ENCODE assay signal across 21 cellular contexts in the genomic region with DNA sequence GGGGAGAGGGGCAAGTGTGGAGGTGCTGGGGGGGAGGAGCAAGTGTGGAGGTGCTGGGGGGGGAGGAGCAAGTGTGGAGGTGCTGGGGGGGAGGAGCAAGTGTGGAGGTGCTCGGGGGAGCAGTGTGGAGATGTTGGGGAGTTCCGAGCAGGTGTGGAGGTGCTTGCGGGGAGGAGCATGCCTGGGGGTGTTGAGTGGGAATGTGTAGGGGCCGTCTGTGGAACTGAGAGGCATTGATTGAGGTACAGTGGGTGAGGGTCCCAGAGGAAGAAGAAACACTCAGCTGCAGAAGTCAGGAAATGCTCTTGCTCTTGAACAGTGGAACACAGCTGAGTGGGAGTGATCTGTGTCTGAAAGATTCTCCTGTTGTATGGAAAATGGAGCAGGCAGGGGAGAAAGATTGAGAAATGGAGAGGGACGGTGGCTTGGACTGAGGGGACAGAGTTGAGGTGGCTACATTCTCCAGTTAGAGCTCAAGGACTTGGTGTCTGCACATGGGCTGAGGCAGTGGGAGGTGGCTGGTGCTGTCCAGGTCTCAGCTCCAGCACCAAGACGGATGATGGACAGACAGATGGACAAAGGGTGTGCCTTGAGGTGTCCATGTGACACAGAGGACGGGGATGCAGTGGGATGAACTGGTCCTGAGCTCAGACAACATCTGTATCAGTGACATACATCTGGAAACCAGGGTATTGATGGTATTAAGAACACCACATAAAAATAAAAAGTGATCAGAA. TPM values are rescaled to one million over a fixed set of nuclear protein-coding genes. Genes with fewer than 3 reads are reported as not detected.
DNase-seq lines count a peak whose midpoint lies in the region; ATAC-seq and TF ChIP-seq lines count a peak whose summit lies in the region.
"Had no signal": no experiment of that assay in that cellular context is flagged by ENCODE, and none has a peak within 500 bp of the region (broad histone marks: within the 10 kb centered on the region; RNA-seq: fewer than 3 reads in every experiment).

No MANE protein-coding gene starts in this region.

- H3K4me1 ChIP-seq in sigmoid colon, result no peaks in the 10 kb centered on the region
- H3K4me1 ChIP-seq in prostate gland (replicated peaks), result no peaks in the 10 kb centered on the region
- H3K4me1 ChIP-seq: breast epithelium, SJCRH30, tibial artery had no signal

- TF ChIP-seq CTCF in WTC11 (IDR thresholded peaks at IDR 0.05) (no peak), sigmoid colon (IDR thresholded peaks at IDR 0.05) (no peak), prostate gland (IDR thresholded peaks at IDR 0.05) (no peak)

- no peak overlapping the region for H3K4me3 ChIP-seq in sigmoid colon
- H3K4me3 ChIP-seq in prostate gland, result no peak overlapping the region
- H3K4me3 ChIP-seq: breast epithelium, left lung, SJCRH30, skin epidermis, tibial artery had no signal

- intact Hi-C loops in sigmoid colon (cut with DNase I) (no loop called here), prostate gland (cut with DNase I) (no loop called here)

- DNase-seq in activated CD4-positive, alpha-beta T cell treated with anti-CD3 and anti-CD28 coated beads, Interleukin-2, amount 10 ng/mL, durations not matched to agents 7 days and 5 days, result no peak
- no peak for DNase-seq in activated CD4-positive, alpha-beta T cell treated with anti-CD3 and anti-CD28 coated beads, Interleukin-2, amount 50 U/mL, for 4 hours
- DNase-seq in WTC11 (ENCODE audit: low spot score) (no peak), caudate nucleus (lab: John Stamatoyannopoulos, UW) (peak in 4 of 61 donors; percentile 27 to 50 (median 37)), sigmoid colon (no peak), prostate gland (ENCODE audit: low spot score) (no peak), SKM-1 (lab: John Stamatoyannopoulos, UW; ENCODE audit: unreplicated experiment) (no peak)
- DNase-seq: activated CD4-positive, alpha-beta T cell treated with anti-CD3 and anti-CD28 coated beads, Interleukin-2, amount 50 U/mL, for 48 hours; C1 segment of cervical spinal cord; DND-41; dorsolateral prefrontal cortex; erythroblast; left lung; NCI-H2081 treated with DMSO at 0.1 percent for 48 hours; NCI-H526; SJCRH30; tibial artery had no signal

- H3K27ac Mint-ChIP-seq in activated CD4-positive, alpha-beta T cell treated with anti-CD3 and anti-CD28 coated beads, Interleukin-2, amount 10 ng/mL, durations not matched to agents 7 days and 5 days, result peak overlapping the region; percentile 15
- H3K27ac Mint-ChIP-seq in WTC11, result peak overlapping the region; percentile 10

- H3K4me1 Mint-ChIP-seq in activated CD4-positive, alpha-beta T cell treated with anti-CD3 and anti-CD28 coated beads, Interleukin-2, amount 10 ng/mL, durations not matched to agents 7 days and 5 days, result peaks cover 17% of the 10 kb centered on the region
- H3K4me1 Mint-ChIP-seq in WTC11, result peaks cover 38% of the 10 kb centered on the region

- no peaks in the 10 kb centered on the region for H3K27me3 ChIP-seq in sigmoid colon
- H3K27me3 ChIP-seq in prostate gland (replicated peaks; ENCODE audit: insufficient read depth), result no peaks in the 10 kb centered on the region
- H3K27me3 ChIP-seq: breast epithelium, dorsolateral prefrontal cortex, left lung, SJCRH30, tibial artery had no signal

- ATAC-seq in WTC11 (no peak), GM18861 (IDR thresholded peaks at IDR 0.05; ENCODE audit: unreplicated experiment) (no peak)
- ATAC-seq: left lung had no signal

- 89 to 93% methylated on average over 7 of the region's 7 CpGs for WGBS in sigmoid colon, 2 donors
- 96% methylated on average over 7 of the region's 7 CpGs for WGBS in prostate gland

- H3K4me3 Mint-ChIP-seq in activated CD4-positive, alpha-beta T cell treated with anti-CD3 and anti-CD28 coated beads, Interleukin-2, amount 10 ng/mL, durations not matched to agents 7 days and 5 days, result no peak overlapping the region
- H3K4me3 Mint-ChIP-seq in WTC11, result no peak overlapping the region

- H3K27ac ChIP-seq in caudate nucleus (ENCODE audit: low read depth, low read length) (peak overlapping the region; percentile 30), sigmoid colon (peak overlapping the region in 3 of 4 donors; percentile 25 to 69 (median 44)), prostate gland (no peak overlapping the region)
- H3K27ac ChIP-seq: breast epithelium, KMS-11, SJCRH30, skin epidermis, tibial artery had no signal

- H3K36me3 Mint-ChIP-seq in activated CD4-positive, alpha-beta T cell treated with anti-CD3 and anti-CD28 coated beads, Interleukin-2, amount 10 ng/mL, durations not matched to agents 7 days and 5 days (ENCODE audit: low read depth), result peaks cover 28% of the 10 kb centered on the region
- peaks cover 20% of the 10 kb centered on the region for H3K36me3 Mint-ChIP-seq in WTC11

- TF ChIP-seq POLR2A in sigmoid colon (IDR thresholded peaks at IDR 0.05) (no peak), prostate gland (IDR thresholded peaks at IDR 0.05) (no peak)

- H3K36me3 ChIP-seq in sigmoid colon (peaks cover 9 to 53% (median 12%) of the 10 kb centered on the region in 4 donors), prostate gland (no peaks in the 10 kb centered on the region)
- H3K36me3 ChIP-seq: breast epithelium, SJCRH30 had no signal

- H3K9me3 ChIP-seq in sigmoid colon (no peaks in the 10 kb centered on the region), prostate gland (no peaks in the 10 kb centered on the region)
- H3K9me3 ChIP-seq: breast epithelium, left lung, SJCRH30, tibial artery had no signal

- H3K9me3 Mint-ChIP-seq in activated CD4-positive, alpha-beta T cell treated with anti-CD3 and anti-CD28 coated beads, Interleukin-2, amount 10 ng/mL, durations not matched to agents 7 days and 5 days, result no peaks in the 10 kb centered on the region
- H3K9me3 Mint-ChIP-seq in WTC11, result no peaks in the 10 kb centered on the region

- CTCF ChIA-PET in activated CD4-positive, alpha-beta T cell treated with anti-CD3 and anti-CD28 coated beads, Interleukin-2, amount 10 ng/mL, durations not matched to agents 7 days and 5 days (lab: Charles Lee), result interaction anchor here (0.6 to 1.0 kb wide), 3 partner anchors 12 to 23 kb away, joined by 3 to 5 read pairs (median 4); no protein-coding TSS in a partner anchor
- CTCF ChIA-PET in WTC11 (lab: Charles Lee), result interaction anchor here (1.4 kb wide), 1 partner anchor 247 kb away, joined by 5 read pairs; no protein-coding TSS in a partner anchor

- POLR2A ChIA-PET in activated CD4-positive, alpha-beta T cell treated with anti-CD3 and anti-CD28 coated beads, Interleukin-2, amount 10 ng/mL, durations not matched to agents 7 days and 5 days (lab: Charles Lee), result no interaction called here
- POLR2A ChIA-PET in WTC11 (lab: Charles Lee), result no interaction called here

- no peaks in the 10 kb centered on the region for H3K27me3 Mint-ChIP-seq in activated CD4-positive, alpha-beta T cell treated with anti-CD3 and anti-CD28 coated beads, Interleukin-2, amount 10 ng/mL, durations not matched to agents 7 days and 5 days
- H3K27me3 Mint-ChIP-seq in WTC11 (ENCODE audit: low read depth), result no peaks in the 10 kb centered on the region

- no peak for TF ChIP-seq EP300 in sigmoid colon (IDR thresholded peaks at IDR 0.05)

TF ChIP-seq in WTC11, 78 proteins besides CTCF, POLR2A, EP300 and RAD21:
- TF ChIP-seq MAX (CRISPR knock-in tag; IDR thresholded peaks at IDR 0.05), result no peak
- TF ChIP-seq, protein P1, sequence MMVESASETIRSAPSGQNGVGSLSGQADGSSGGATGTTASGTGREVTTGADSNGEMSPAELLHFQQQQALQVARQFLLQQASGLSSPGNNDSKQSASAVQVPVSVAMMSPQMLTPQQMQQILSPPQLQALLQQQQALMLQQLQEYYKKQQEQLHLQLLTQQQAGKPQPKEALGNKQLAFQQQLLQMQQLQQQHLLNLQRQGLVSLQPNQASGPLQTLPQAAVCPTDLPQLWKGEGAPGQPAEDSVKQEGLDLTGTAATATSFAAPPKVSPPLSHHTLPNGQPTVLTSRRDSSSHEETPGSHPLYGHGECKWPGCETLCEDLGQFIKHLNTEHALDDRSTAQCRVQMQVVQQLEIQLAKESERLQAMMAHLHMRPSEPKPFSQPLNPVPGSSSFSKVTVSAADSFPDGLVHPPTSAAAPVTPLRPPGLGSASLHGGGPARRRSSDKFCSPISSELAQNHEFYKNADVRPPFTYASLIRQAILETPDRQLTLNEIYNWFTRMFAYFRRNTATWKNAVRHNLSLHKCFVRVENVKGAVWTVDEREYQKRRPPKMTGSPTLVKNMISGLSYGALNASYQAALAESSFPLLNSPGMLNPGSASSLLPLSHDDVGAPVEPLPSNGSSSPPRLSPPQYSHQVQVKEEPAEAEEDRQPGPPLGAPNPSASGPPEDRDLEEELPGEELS (CRISPR knock-in tag; IDR thresholded peaks at IDR 0.05), result no peak
- TF ChIP-seq ZNF232 (CRISPR knock-in tag; IDR thresholded peaks at IDR 0.05), result no peak
- TF ChIP-seq, protein P2, sequence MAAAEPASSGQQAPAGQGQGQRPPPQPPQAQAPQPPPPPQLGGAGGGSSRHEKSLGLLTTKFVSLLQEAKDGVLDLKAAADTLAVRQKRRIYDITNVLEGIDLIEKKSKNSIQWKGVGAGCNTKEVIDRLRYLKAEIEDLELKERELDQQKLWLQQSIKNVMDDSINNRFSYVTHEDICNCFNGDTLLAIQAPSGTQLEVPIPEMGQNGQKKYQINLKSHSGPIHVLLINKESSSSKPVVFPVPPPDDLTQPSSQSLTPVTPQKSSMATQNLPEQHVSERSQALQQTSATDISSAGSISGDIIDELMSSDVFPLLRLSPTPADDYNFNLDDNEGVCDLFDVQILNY (CRISPR knock-in tag; IDR thresholded peaks at IDR 0.05), result no peak
- TF ChIP-seq GABPB1 (CRISPR knock-in tag; IDR thresholded peaks at IDR 0.05), result no peak
- TF ChIP-seq OVOL2 (CRISPR knock-in tag; IDR thresholded peaks at IDR 0.05; ENCODE audit: borderline replicate concordance), result no peak
- no peak for TF ChIP-seq E2F1 (CRISPR knock-in tag; IDR thresholded peaks at IDR 0.05)
TF ChIP-seq in WTC11: peak in this region for 0.

RNA-seq across cellular contexts. Expression of gene NCAPG2, which starts 25.2 kb away (rescaled TPM):
- total RNA-seq in activated CD4-positive, alpha-beta T cell treated with anti-CD3 and anti-CD28 coated beads, Interleukin-2, amount 10 ng/mL, durations not matched to agents 7 days and 5 days, result 100 to 1,000 TPM; 139 to 173 TPM
- total RNA-seq in WTC11 (2021), result 96.8 to 111 TPM (median 99.2 TPM) in 3 replicates
- total RNA-seq in sigmoid colon, result 1 to 10 TPM; 3.0 to 7.1 (median 5.1) TPM
- 10 to 100 TPM in 1 of 3 donors, 1 to 10 TPM in 2; 1.2 to 11.5 (median 4.2) TPM for polyA plus RNA-seq in sigmoid colon
- 10 to 100 TPM in 1 of 2 donors, 1 to 10 TPM in 1; 7.9 to 11.9 TPM for total RNA-seq in prostate gland

Comparison
In these comparisons a context has a peak if more than half of its experiments do, and no peak if none do; other contexts are left out.
1. H3K27ac ChIP-seq: peak in caudate nucleus (single experiment) and sigmoid colon (3 of 4); none in prostate gland (0 of 2).